12 cellular contexts compared by ENCODE assay signal in genomic region chr5:10401499-10401898, GRCh38. TPM values are rescaled to one million over a fixed set of nuclear protein-coding genes. Genes with fewer than 3 reads are reported as not detected.
DNase-seq lines count a peak whose midpoint lies in the region; ATAC-seq and TF ChIP-seq lines count a peak whose summit lies in the region.
"Had no signal": no experiment of that assay in that cellular context is flagged by ENCODE, and none has a peak within 500 bp of the region (broad histone marks: within the 10 kb centered on the region; RNA-seq: fewer than 3 reads in every experiment).

No MANE protein-coding gene starts in this region.

- DNase-seq in fibroblast of villous mesenchyme (ENCODE audit: low read depth), result peak; percentile 61
- no peak for DNase-seq in UCSD-AML1 (lab: John Stamatoyannopoulos, UW; ENCODE audit: unreplicated experiment)
- no peak for DNase-seq in COLO829 (ENCODE audit: low spot score)
- no peak for DNase-seq in OCI-M2 (lab: John Stamatoyannopoulos, UW; ENCODE audit: unreplicated experiment)
- DNase-seq in NCI-H128 (lab: John Stamatoyannopoulos, UW; ENCODE audit: unreplicated experiment), result no peak
- DNase-seq: activated CD4-positive, alpha-beta T cell treated with anti-CD3 and anti-CD28 coated beads, Interleukin-2, amount 50 U/mL, for 4 hours; CD8-positive, alpha-beta memory T cell; NCI-H510A treated with DMSO at 0.1 percent for 48 hours had no signal

- no peak overlapping the region for H3K4me3 ChIP-seq in fibroblast of villous mesenchyme (ENCODE audit: low read depth, low read length)
- H3K4me3 ChIP-seq: hepatocyte had no signal

- peak; percentile 87 for ATAC-seq in GM18858 (IDR thresholded peaks at IDR 0.05; ENCODE audit: unreplicated experiment)
- peak; percentile 67 for ATAC-seq in GM21619 (IDR thresholded peaks at IDR 0.05; ENCODE audit: unreplicated experiment)
- ATAC-seq in HG03196 (IDR thresholded peaks at IDR 0.05; ENCODE audit: unreplicated experiment), result peak; percentile 89

- no peak for TF ChIP-seq CTCF in fibroblast of villous mesenchyme (IDR thresholded peaks at IDR 0.05; ENCODE audit: insufficient read depth, low read depth, low read length)

RNA-seq across cellular contexts. Expression of gene ROPN1L, which starts 40.2 kb away (rescaled TPM):
- total RNA-seq in fibroblast of villous mesenchyme, result 0.32 and 0.43 TPM in 2 replicates

RNA-seq across cellular contexts. Expression of gene MARCHF6, which starts 48.0 kb away (rescaled TPM):
- total RNA-seq in fibroblast of villous mesenchyme, result 40.6 and 69.5 TPM in 2 replicates
